In the genomic region with DNA sequence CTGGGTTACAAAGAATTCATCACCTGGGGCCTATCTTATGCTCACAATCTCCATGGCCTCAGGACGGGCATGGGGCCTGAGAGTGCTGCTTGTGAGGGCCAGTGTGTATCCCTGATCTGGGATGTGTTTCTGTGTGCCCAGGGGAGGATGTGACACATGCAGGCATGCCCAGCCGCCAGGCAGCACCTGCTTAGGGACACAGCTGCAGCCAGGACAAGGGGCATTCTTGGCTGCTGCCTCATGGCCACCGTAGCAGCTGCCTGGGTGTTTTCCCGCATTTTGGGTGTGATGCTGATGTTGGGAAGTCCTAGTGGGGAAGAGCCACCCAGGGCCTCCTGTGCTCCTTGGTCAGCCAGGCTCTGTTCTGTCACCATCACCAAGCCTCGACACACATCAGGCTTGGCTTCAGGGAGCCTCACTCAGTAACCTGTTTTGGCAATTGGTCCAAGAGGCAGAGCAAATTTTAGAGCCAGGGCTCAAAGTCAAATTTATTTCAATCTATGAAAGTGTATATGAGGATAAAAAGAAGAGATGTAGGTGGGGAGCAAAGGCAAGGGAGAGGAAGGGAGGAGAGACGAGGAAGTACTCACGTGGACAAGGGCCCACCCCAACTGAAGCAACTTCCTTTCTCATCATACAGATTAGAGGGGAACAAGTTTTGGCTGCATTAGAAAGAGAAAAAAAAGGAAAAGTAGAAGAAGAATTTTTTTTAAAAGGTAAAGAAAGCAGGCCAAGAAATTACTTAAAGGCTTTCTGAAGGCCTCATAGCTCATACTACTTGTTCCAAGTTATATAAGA, we compare ENCODE assay signal across 16 cellular contexts.
A peak's percentile ranks its signal among the peaks of the same experiment; 100 is the strongest.
DNase-seq lines count a peak whose midpoint lies in the region; ATAC-seq and TF ChIP-seq lines count a peak whose summit lies in the region.
"Had no signal": no experiment of that assay in that cellular context is flagged by ENCODE, and none has a peak within 500 bp of the region (broad histone marks: within the 10 kb centered on the region; RNA-seq: fewer than 3 reads in every experiment).

No MANE protein-coding gene starts in this region.

- H3K79me2 ChIP-seq in mesendoderm (ENCODE audit: control insufficient read depth, insufficient read depth, low read length): no peaks in the 10 kb centered on the region

- WGBS in mesendoderm (ENCODE audit: extremely low coverage, insufficient coverage, low lambda C conversion rate): no CpG with 5 or more reads among the region's 7 CpGs

- H3K27ac ChIP-seq in HL-60 (replicated peaks): peak overlapping the region; percentile 40; the same call in 1 of the 2 replicates
- peak overlapping the region; percentile 17 for H3K27ac ChIP-seq in RWPE2 (ENCODE audit: poor library complexity, severe bottlenecking)
- H3K27ac ChIP-seq in mesendoderm (ENCODE audit: low read depth, low read length): no peak overlapping the region
- no peak overlapping the region for H3K27ac ChIP-seq in WERI-Rb-1
- H3K27ac ChIP-seq: BLaER1, esophagus squamous epithelium had no signal

- H3K56ac ChIP-seq in mesendoderm (ENCODE audit: low read length): no peak overlapping the region

- H3K9ac ChIP-seq in mesendoderm (ENCODE audit: low read length): no peak overlapping the region
- H3K9ac ChIP-seq: BLaER1 had no signal

- no peaks in the 10 kb centered on the region for H3K9me3 Mint-ChIP-seq in CD14-positive monocyte
- no peaks in the 10 kb centered on the region for H3K9me3 Mint-ChIP-seq in activated naive CD4-positive, alpha-beta T cell treated with anti-CD3 and anti-CD28 coated beads, Interleukin-2, amount 50 U/mL, for 72 hours
- H3K9me3 Mint-ChIP-seq: central memory CD8-positive, alpha-beta T cell had no signal

- no peaks in the 10 kb centered on the region for H3K36me3 ChIP-seq in RWPE2 (ENCODE audit: low read depth)
- no peaks in the 10 kb centered on the region for H3K36me3 ChIP-seq in mesendoderm (ENCODE audit: control insufficient read depth, insufficient read depth, low read length)
- H3K36me3 ChIP-seq in WERI-Rb-1: no peaks in the 10 kb centered on the region
- H3K36me3 ChIP-seq: BLaER1, esophagus squamous epithelium had no signal

- H3K27me3 Mint-ChIP-seq in CD14-positive monocyte (ENCODE audit: low read depth in 3 of 3): peaks cover 1 to 2% (median 2%) of the 10 kb centered on the region in 3 donors
- H3K27me3 Mint-ChIP-seq: central memory CD8-positive, alpha-beta T cell had no signal

- peak overlapping the region in 5 of 7 donors; percentile 19 to 70 (median 54) for H3K27ac Mint-ChIP-seq in CD14-positive monocyte
- H3K27ac Mint-ChIP-seq in activated naive CD4-positive, alpha-beta T cell treated with anti-CD3 and anti-CD28 coated beads, Interleukin-2, amount 50 U/mL, for 72 hours: peak overlapping the region in 1 of 2 donors; percentile 29

- no peak overlapping the region for H2BK120ac ChIP-seq in mesendoderm (ENCODE audit: low read depth, low read length)

- H3K4ac ChIP-seq in mesendoderm (ENCODE audit: low read depth, low read length): no peak overlapping the region

- no peak for TF ChIP-seq CTCF in CD14-positive monocyte (IDR thresholded peaks at IDR 0.05)
- no peak for TF ChIP-seq CTCF in HL-60 (IDR thresholded peaks at IDR 0.05; ENCODE audit: insufficient read depth, low read length)
- no peak for TF ChIP-seq CTCF in RWPE2 (IDR thresholded peaks at IDR 0.05; ENCODE audit: poor library complexity, severe bottlenecking)
- TF ChIP-seq CTCF in WERI-Rb-1 (IDR thresholded peaks at IDR 0.05; ENCODE audit: low read depth, low read length): no peak

- H3K9me3 ChIP-seq in RWPE2 (ENCODE audit: severe bottlenecking) (no peaks in the 10 kb centered on the region), WERI-Rb-1 (ENCODE audit: severe bottlenecking) (no peaks in the 10 kb centered on the region)
- H3K9me3 ChIP-seq: BLaER1, esophagus squamous epithelium had no signal

- no peak overlapping the region for H3K23ac ChIP-seq in mesendoderm (ENCODE audit: low read length)

- no peak overlapping the region for H4K8ac ChIP-seq in mesendoderm (ENCODE audit: low read depth, low read length)

- no peak overlapping the region for H2AK5ac ChIP-seq in mesendoderm (ENCODE audit: low read length)

- H3K79me1 ChIP-seq in mesendoderm (ENCODE audit: low read length): no peaks in the 10 kb centered on the region

- intact Hi-C loops in CD14-positive monocyte (cut with micrococcal nuclease): no loop called here

- no peak overlapping the region for H2BK5ac ChIP-seq in mesendoderm (ENCODE audit: low read length)

- peaks cover 16% of the 10 kb centered on the region for H3K4me1 Mint-ChIP-seq in CD14-positive monocyte
- H3K4me1 Mint-ChIP-seq: central memory CD8-positive, alpha-beta T cell had no signal

- H3K27me3 ChIP-seq in HL-60 (ENCODE audit: insufficient read depth, poor library complexity, severe bottlenecking) (no peaks in the 10 kb centered on the region), RWPE2 (ENCODE audit: insufficient read depth, poor library complexity, severe bottlenecking) (no peaks in the 10 kb centered on the region), mesendoderm (ENCODE audit: insufficient read depth, low read length, poor library complexity) (no peaks in the 10 kb centered on the region), WERI-Rb-1 (ENCODE audit: insufficient read depth, low read depth, severe bottlenecking) (no peaks in the 10 kb centered on the region)
- H3K27me3 ChIP-seq: BLaER1 had no signal

- H4K5ac ChIP-seq in mesendoderm (ENCODE audit: low read length): no peak overlapping the region

- no peak for DNase-seq in CD14-positive monocyte (ENCODE audit: low spot score)
- DNase-seq in HL-60 (ENCODE audit: low read depth in 1 of 2, low spot score in 1 of 2): peak in 1 of 2 experiments; percentile 48
- no peak for DNase-seq in RWPE2 (ENCODE audit: low spot score)
- peak; percentile 14 for DNase-seq in mesendoderm
- DNase-seq in cerebellum (ENCODE audit: low spot score): no peak
- no peak for DNase-seq in WERI-Rb-1
- DNase-seq in activated naive CD4-positive, alpha-beta T cell treated with anti-CD3 and anti-CD28 coated beads, Interleukin-2, amount 50 U/mL, for 72 hours (ENCODE audit: low spot score in 2 of 2): no peak
- DNase-seq: activated CD4-positive, CD25-positive, alpha-beta regulatory T cell; activated effector memory CD4-positive, alpha-beta T cell treated with Interleukin-2 at 50 U/mL for 16 hours; esophagus squamous epithelium; NCI-H2171; stimulated activated CD4-positive, alpha-beta T cell treated with anti-CD3 and anti-CD28 coated beads, Interleukin-2, amount 100 ng/mL, for 48 hours; stimulated activated naive CD4-positive, alpha-beta T cell treated with Interleukin-2 at 50 U/mL for 16 hours had no signal

- H3K4me3 ChIP-seq in HL-60 (replicated peaks; ENCODE audit: insufficient read depth, low read length) (no peak overlapping the region), RWPE2 (ENCODE audit: severe bottlenecking) (no peak overlapping the region), mesendoderm (ENCODE audit: low read length) (no peak overlapping the region), WERI-Rb-1 (ENCODE audit: low read depth, low read length) (no peak overlapping the region)
- H3K4me3 ChIP-seq: BLaER1, esophagus squamous epithelium had no signal

- ATAC-seq in RWPE2 (ENCODE audit: low read depth): no peak
- no peak for ATAC-seq in activated CD4-positive, CD25-positive, alpha-beta regulatory T cell treated with anti-CD3 and anti-CD28 coated beads, Interleukin-2, amount 50 U/mL, for 24 hours
- ATAC-seq in activated naive CD4-positive, alpha-beta T cell treated with anti-CD3 and anti-CD28 coated beads, Interleukin-2, amount 50 U/mL, for 72 hours: no peak

- H2BK15ac ChIP-seq in mesendoderm (replicated peaks; ENCODE audit: low read depth): no peak overlapping the region

- H3K4me3 Mint-ChIP-seq in CD14-positive monocyte: no peak overlapping the region
- H3K4me3 Mint-ChIP-seq: central memory CD8-positive, alpha-beta T cell had no signal

- no peak overlapping the region for H3K4me2 ChIP-seq in mesendoderm (ENCODE audit: low read length)
- H3K4me2 ChIP-seq: BLaER1 had no signal

- H3K36me3 Mint-ChIP-seq in CD14-positive monocyte: no peaks in the 10 kb centered on the region
- H3K36me3 Mint-ChIP-seq in activated naive CD4-positive, alpha-beta T cell treated with anti-CD3 and anti-CD28 coated beads, Interleukin-2, amount 50 U/mL, for 72 hours: peaks cover 5 to 6% of the 10 kb centered on the region in 2 donors

- peaks cover 28% of the 10 kb centered on the region for H3K4me1 ChIP-seq in RWPE2 (ENCODE audit: insufficient read depth, poor library complexity, severe bottlenecking)
- H3K4me1 ChIP-seq in mesendoderm (ENCODE audit: control insufficient read depth, low read depth, low read length): no peaks in the 10 kb centered on the region
- H3K4me1 ChIP-seq: esophagus squamous epithelium had no signal

- H3K18ac ChIP-seq in mesendoderm (ENCODE audit: low read length): no peak overlapping the region

Comparison
In these comparisons a context has a peak if more than half of its experiments do, and no peak if none do; other contexts are left out.
1. H3K27ac ChIP-seq: peak in HL-60 (single experiment) and RWPE2 (single experiment); none in mesendoderm (single experiment) and WERI-Rb-1 (single experiment).